ENCODE assay signal across 35 cellular contexts in the genomic region with DNA sequence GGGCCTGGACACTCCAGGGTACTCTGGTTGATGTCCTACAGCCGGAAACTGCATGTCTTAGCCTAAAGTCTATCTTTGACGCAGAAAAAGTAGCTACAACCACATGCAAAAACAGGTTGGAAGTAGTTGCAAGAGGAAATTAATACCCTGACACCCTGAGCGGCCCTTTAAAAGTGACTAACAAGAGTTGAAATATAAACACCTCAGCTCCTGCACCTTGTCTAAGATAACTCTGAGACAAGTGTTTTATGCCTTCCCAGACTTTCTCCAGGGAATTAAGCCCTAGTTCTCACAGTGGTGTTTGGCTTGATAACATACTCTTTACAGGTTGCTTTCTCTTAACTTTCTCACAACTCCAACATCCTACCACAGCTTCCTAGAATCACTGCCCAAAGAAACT.
"Had no signal": no experiment of that assay in that cellular context is flagged by ENCODE, and none has a peak within 500 bp of the region (broad histone marks: within the 10 kb centered on the region; RNA-seq: fewer than 3 reads in every experiment).

No MANE protein-coding gene starts in this region.

- H3K4me2 ChIP-seq: KMS-11 had no signal

- H3K9me3 ChIP-seq: MG63 had no signal

- H3K36me3 ChIP-seq: MG63 had no signal

- H3K27ac ChIP-seq: KMS-11 had no signal

- H3K9ac ChIP-seq: KMS-11 had no signal

- H3K27me3 ChIP-seq: MG63 had no signal

- DNase-seq: Karpas-422, Kasumi-1, KG1, MG63, MM.1S, MV-4-11, NCI-H1048, NCI-H1092, NCI-H1092 treated with DMSO at 0.1 percent for 48 hours, NCI-H1105, NCI-H1105 treated with DMSO at 0.1 percent for 48 hours, NCI-H1417, NCI-H1417 treated with DMSO at 0.1 percent for 48 hours, NCI-H1436, NCI-H1436 treated with DMSO at 0.1 percent for 48 hours, NCI-H146, NCI-H1694, NCI-H1694 treated with DMSO at 0.1 percent for 48 hours, NCI-H187, NCI-H187 treated with DMSO at 0.1 percent for 48 hours, NCI-H1930, NCI-H2029, NCI-H2029 treated with DMSO at 0.1 percent for 48 hours, NCI-H2081, NCI-H2081 treated with DMSO at 0.1 percent for 48 hours, NCI-H2107, NCI-H2171, NCI-H2171 treated with DMSO at 0.1 percent for 48 hours, NCI-H2227 treated with DMSO at 0.1 percent for 48 hours, NCI-H226, NCI-H345, NCI-H446, NCI-H446 treated with DMSO at 0.1 percent for 48 hours, NCI-H510A had no signal

- H3K4me3 ChIP-seq: MG63 had no signal
